31 cellular contexts compared by ENCODE assay signal in genomic region chr1:204314893-204315735, GRCh38. TPM values are rescaled to one million over a fixed set of nuclear protein-coding genes. Genes with fewer than 3 reads are reported as not detected.
A peak's percentile ranks its signal among the peaks of the same experiment; 100 is the strongest.
DNase-seq lines count a peak whose midpoint lies in the region; ATAC-seq, FAIRE-seq and TF ChIP-seq lines count a peak whose summit lies in the region.
"Had no signal": no experiment of that assay in that cellular context is flagged by ENCODE, and none has a peak within 500 bp of the region (broad histone marks: within the 10 kb centered on the region; RNA-seq: fewer than 3 reads in every experiment).

No MANE protein-coding gene starts in this region.

- no peak for TF ChIP-seq EP300 in K562 (IDR thresholded peaks at IDR 0.05; ENCODE audit: low read length)
- TF ChIP-seq EP300 in stomach (IDR thresholded peaks at IDR 0.05), result no peak

- DNase-seq in left cardiac atrium, result no peak
- no peak for DNase-seq in Right ventricle myocardium inferior (ENCODE audit: missing footprints)
- no peak for DNase-seq in K562 (ENCODE audit: extremely low read depth in 1 of 4, low spot score in 3 of 4)
- DNase-seq in mesothelial cell of epicardium (ENCODE audit: low spot score in 2 of 2, unreplicated experiment in 2 of 2), result no peak
- no peak for DNase-seq in stomach
- DNase-seq in A172 (ENCODE audit: low spot score), result no peak
- DNase-seq: activated CD4-positive, alpha-beta memory T cell treated with anti-CD3 and anti-CD28 coated beads, Interleukin-2, amount 10 ng/mL, durations not matched to agents 7 days and 5 days; activated CD4-positive, alpha-beta T cell treated with anti-CD3 and anti-CD28 coated beads for 1 hour; activated CD8-positive, alpha-beta memory T cell treated with anti-CD3 and anti-CD28 coated beads, Interleukin-2, amount 50 U/mL, for 48 hours; DND-41; hippocampal formation; immature natural killer cell; left ventricle myocardium superior; MV-4-11; NCI-H2227 treated with DMSO at 0.1 percent for 48 hours; stimulated activated CD4-positive, alpha-beta T cell treated with anti-CD3 and anti-CD28 coated beads, Interleukin-4, amount 100 ng/mL, for 24 hours had no signal

- peaks cover 0 to 12% of the 10 kb centered on the region in 2 experiments; a peak in 3 of 5 replicates for H3K4me1 ChIP-seq in K562 (replicated peaks in 1 of 2; ENCODE audit: control insufficient read depth in 2 of 2, insufficient read depth in 2 of 2, low read length in 2 of 2)
- peaks cover 8 to 50% (median 39%) of the 10 kb centered on the region in 4 donors for H3K4me1 ChIP-seq in stomach
- H3K4me1 ChIP-seq: ascending aorta had no signal

- FAIRE-seq in K562 (lab: Jason Lieb, UNC), result no peak
- FAIRE-seq: endometrium, frontal cortex, TTC549 had no signal

- BruUV-seq in K562 (replicated peaks; lab: Mats Ljungman, UMichigan), result no TSS peak

- H3K4me3 ChIP-seq in K562 (no peak overlapping the region), stomach (no peak overlapping the region)
- H3K4me3 ChIP-seq: ascending aorta, right atrium auricular region had no signal

- in situ Hi-C loops in K562 (cut with MboI), result no loop called here

- H3K4me2 ChIP-seq in K562 (ENCODE audit: insufficient read depth, low read length), result no peak overlapping the region
- H3K4me2 ChIP-seq: KMS-11 had no signal

- H3K36me3 Mint-ChIP-seq in mesothelial cell of epicardium, result no peaks in the 10 kb centered on the region
- H3K36me3 Mint-ChIP-seq: immature natural killer cell; natural killer cell treated with Interleukin-12 subunit alpha and Interleukin-12 subunit beta and Interleukin-15 and Interleukin-18, amount 100 ng/mL, for 72 hours; stimulated activated memory B cell treated with anti-CD40 and anti-IgM and Interleukin-4, amounts not matched to agents 10 μg/mL and 1 μg/mL and 100 μg/mL, for 72 hours; T-cell had no signal

- no peak overlapping the region for H3K27ac ChIP-seq in K562 (ENCODE audit: extremely low read depth, low read depth, low read length)
- H3K27ac ChIP-seq in stomach, result peak overlapping the region in 3 of 5 donors; percentile 22 to 39 (median 32)
- H3K27ac ChIP-seq: ascending aorta, KMS-11, right atrium auricular region had no signal

- H3K4me3 Mint-ChIP-seq in mesothelial cell of epicardium, result peak overlapping the region; percentile 61
- H3K4me3 Mint-ChIP-seq: activated CD4-positive, alpha-beta memory T cell treated with anti-CD3 and anti-CD28 coated beads, Interleukin-2, amount 10 ng/mL, durations not matched to agents 7 days and 5 days; dendritic cell treated with granulocyte-macrophage colony-stimulating factor and Interleukin-4, amounts not matched to agents 40 ng/mL and 50 ng/mL, for 4 days; immature natural killer cell; natural killer cell treated with Interleukin-12 subunit alpha and Interleukin-12 subunit beta and Interleukin-15 and Interleukin-18, amount 100 ng/mL, for 72 hours; stimulated activated memory B cell treated with anti-CD40 and anti-IgM and Interleukin-4, amounts not matched to agents 10 μg/mL and 1 μg/mL and 100 μg/mL, for 72 hours had no signal

- intact Hi-C loops in left cardiac atrium (cut with DNase I) (no loop called here), Right ventricle myocardium inferior (cut with DNase I) (no loop called here), K562 (cut with micrococcal nuclease) (no loop called here), stomach (cut with DNase I; ENCODE audit: low total_unique reads) (no loop called here)

- WGBS in K562 (ENCODE audit: insufficient coverage, low coverage, missing lambda C conversion rate), result under 1% methylated on average over 12 of the region's 12 CpGs
- 69 to 78% (median 71%) methylated on average over 12 of the region's 12 CpGs for WGBS in stomach, 5 donors

- peaks cover 34 to 69% of the 10 kb centered on the region in 2 experiments for H3K27me3 ChIP-seq in K562 (ENCODE audit: control insufficient read depth in 2 of 2, insufficient read depth in 2 of 2, low read length in 2 of 2)
- H3K27me3 ChIP-seq in stomach, result no peaks in the 10 kb centered on the region
- H3K27me3 ChIP-seq: ascending aorta, right atrium auricular region had no signal

- H3K36me3 ChIP-seq in K562 (ENCODE audit: control insufficient read depth, insufficient read depth, low read length) (no peaks in the 10 kb centered on the region), stomach (no peaks in the 10 kb centered on the region)
- H3K36me3 ChIP-seq: ascending aorta, right atrium auricular region had no signal

- TF ChIP-seq CTCF in K562 (IDR thresholded peaks at IDR 0.05 in 2 of 3, conservative IDR thresholded peaks at IDR 0.05 in 1 of 3; ENCODE audit: insufficient read depth in 2 of 3, low read depth in 1 of 3, low read length in 3 of 3) (no peak), mesothelial cell of epicardium (IDR thresholded peaks at IDR 0.05; ENCODE audit: unreplicated experiment) (no peak), stomach (IDR thresholded peaks at IDR 0.05) (no peak)

- H3K27ac Mint-ChIP-seq in mesothelial cell of epicardium, result peak overlapping the region; percentile 97
- H3K27ac Mint-ChIP-seq: activated CD4-positive, alpha-beta memory T cell treated with anti-CD3 and anti-CD28 coated beads, Interleukin-2, amount 10 ng/mL, durations not matched to agents 7 days and 5 days; activated naive CD8-positive, alpha-beta T cell; activated T-helper 2 cell treated with anti-CD3 and anti-CD28 coated beads, Interferon-gamma antibody, Interleukin-2, Interleukin-4, amounts not matched to agents 10 μg/mL and 5 μg/mL and 100 μg/mL, durations not matched to agents 14 hours and 24 hours and 36 hours; dendritic cell treated with granulocyte-macrophage colony-stimulating factor and Interleukin-4, amounts not matched to agents 40 ng/mL and 50 ng/mL, for 4 days; immature natural killer cell; natural killer cell treated with Interleukin-12 subunit alpha and Interleukin-12 subunit beta and Interleukin-15 and Interleukin-18, amount 100 ng/mL, for 72 hours had no signal

- CTCF ChIA-PET in K562 (lab: Yijun Ruan, JAX; ENCODE audit: low intra/inter-chr PET ratio), result no interaction called here

- no peaks in the 10 kb centered on the region for H3K9me3 Mint-ChIP-seq in mesothelial cell of epicardium
- H3K9me3 Mint-ChIP-seq: activated CD4-positive, alpha-beta memory T cell treated with anti-CD3 and anti-CD28 coated beads, Interleukin-2, amount 10 ng/mL, durations not matched to agents 7 days and 5 days; activated T-helper 2 cell treated with anti-CD3 and anti-CD28 coated beads, Interferon-gamma antibody, Interleukin-2, Interleukin-4, amounts not matched to agents 10 μg/mL and 5 μg/mL and 100 μg/mL, durations not matched to agents 14 hours and 24 hours and 36 hours; dendritic cell treated with granulocyte-macrophage colony-stimulating factor and Interleukin-4, amounts not matched to agents 40 ng/mL and 50 ng/mL, for 4 days; immature natural killer cell; natural killer cell treated with Interleukin-12 subunit alpha and Interleukin-12 subunit beta and Interleukin-15 and Interleukin-18, amount 100 ng/mL, for 72 hours; stimulated activated memory B cell treated with anti-CD40 and anti-IgM and Interleukin-4, amounts not matched to agents 10 μg/mL and 1 μg/mL and 100 μg/mL, for 72 hours; T-cell had no signal

- TF ChIP-seq POLR2A in K562 (conservative IDR thresholded peaks at IDR 0.05) (no peak), stomach (IDR thresholded peaks at IDR 0.05) (no peak)

- H3K27me3 Mint-ChIP-seq in mesothelial cell of epicardium (ENCODE audit: low read depth), result no peaks in the 10 kb centered on the region

- no peak overlapping the region for H3K9ac ChIP-seq in K562 (ENCODE audit: insufficient read depth in 1 of 2, low read depth in 2 of 2, low read length in 2 of 2)
- H3K9ac ChIP-seq: KMS-11 had no signal

- ATAC-seq in left cardiac atrium (peak; percentile 10 to 20), Right ventricle myocardium inferior (no peak), K562 (no peak), GM21619 (IDR thresholded peaks at IDR 0.05; ENCODE audit: unreplicated experiment) (no peak), GM19395 (IDR thresholded peaks at IDR 0.05; ENCODE audit: unreplicated experiment) (no peak)
- ATAC-seq: left ventricle myocardium superior; natural killer cell treated with Interleukin-12 subunit alpha and Interleukin-12 subunit beta and Interleukin-15 and Interleukin-18, amount 100 ng/mL, for 72 hours; stimulated activated memory B cell treated with anti-CD40 and anti-IgM and Interleukin-4, amounts not matched to agents 10 μg/mL and 1 μg/mL and 100 μg/mL, for 72 hours; T-cell had no signal

- H3K9me3 ChIP-seq in K562 (replicated peaks; ENCODE audit: control insufficient read depth, insufficient read depth, low read depth, low read length) (no peaks in the 10 kb centered on the region), stomach (no peaks in the 10 kb centered on the region)
- H3K9me3 ChIP-seq: ascending aorta, right atrium auricular region had no signal

- no peak overlapping the region for H2AFZ ChIP-seq in K562 (ENCODE audit: low read depth, low read length)

- no peak for TF ChIP-seq RAD21 in K562 (CRISPR knock-in tag; conservative IDR thresholded peaks at IDR 0.05 in 1 of 2, IDR thresholded peaks at IDR 0.05 in 1 of 2)

- H4K20me1 ChIP-seq in K562 (replicated peaks; ENCODE audit: control insufficient read depth, insufficient read depth, low read length), result no peaks in the 10 kb centered on the region

- POLR2A ChIA-PET in K562 (lab: Yijun Ruan, JAX), result interaction anchor here (0.8 to 2.8 kb wide), 5 partner anchors 12 to 135 kb away, joined by 3 to 8 read pairs (median 3); no protein-coding TSS in a partner anchor

- peaks cover 73% of the 10 kb centered on the region for H3K4me1 Mint-ChIP-seq in mesothelial cell of epicardium
- H3K4me1 Mint-ChIP-seq: activated CD4-positive, alpha-beta memory T cell treated with anti-CD3 and anti-CD28 coated beads, Interleukin-2, amount 10 ng/mL, durations not matched to agents 7 days and 5 days; immature natural killer cell had no signal

- H3K9me1 ChIP-seq in K562 (ENCODE audit: control insufficient read depth, insufficient read depth, low read length), result peaks cover 2% of the 10 kb centered on the region

- no peaks in the 10 kb centered on the region for H3K79me2 ChIP-seq in K562 (ENCODE audit: control insufficient read depth, insufficient read depth, low read length)

RNA-seq across cellular contexts. Expression of gene PLEKHA6, which starts 44.6 kb away (rescaled TPM):
- 10 to 100 TPM; 14.1 to 19.8 TPM for total RNA-seq in left cardiac atrium
- 18.7 TPM for total RNA-seq in Right ventricle myocardium inferior
- 0.09 and 0.14 TPM in 2 replicates for total RNA-seq in K562 (2011; cell fraction: chromatin; rRNA removed; ENCODE audit: low replicate concordance)
- 0.17 TPM in 1 of 2 replicates, not detected in the other for total RNA-seq in K562 (2011; cell fraction: nucleolus; rRNA removed)
- total RNA-seq in K562 (2011; cell fraction: nucleoplasm; rRNA removed), result 0.15 TPM in 1 of 2 replicates, not detected in the other
- total RNA-seq in K562 (2014; rRNA removed), result not detected in 2 replicates
- not detected in 2 replicates for total RNA-seq in K562 (2014; rRNA removed; fragmentation: Illumina TruSeq; extraction: Trizol)
- 0.04 and 0.34 TPM in 2 replicates for total RNA-seq in K562 (2015; rRNA removed; fragmentation: Illumina TruSeq; extraction: Trizol)
- total RNA-seq in K562 (2021), result 0.29 and 0.33 TPM in 2 replicates
- 0.01 TPM in 2 replicates for polyA plus RNA-seq in K562 (2011; rRNA removed)
- 0.01 TPM in 1 of 2 replicates, not detected in the other for polyA plus RNA-seq in K562 (2011; cell fraction: cytosol; rRNA removed)
- 0.06 and 0.24 TPM in 2 replicates for polyA plus RNA-seq in K562 (2011; cell fraction: nucleus; rRNA removed)
- 0.21 and 0.35 TPM in 2 replicates for polyA plus RNA-seq in K562 (2012)
- not detected in 2 replicates for polyA plus RNA-seq in K562 (2014; fragmentation: Illumina TruSeq; extraction: Trizol)
- polyA plus RNA-seq in K562 (2014; fragmentation: Nextera tagmentation; extraction: Ambion mirVana), result under 1 TPM in 1 of 2 experiments, not detected in 1; under 0.01 TPM
- polyA plus RNA-seq in K562 (2014; rRNA removed), result 0.01 TPM in 1 of 2 replicates, not detected in the other
- 0.04 and 0.06 TPM in 2 replicates for polyA minus RNA-seq in K562 (2011; rRNA and poly(A)+ RNA removed)
- not detected in 2 replicates for polyA minus RNA-seq in K562 (2011; cell fraction: cytosol; rRNA and poly(A)+ RNA removed)
- under 0.01 and 0.11 TPM in 2 replicates for polyA minus RNA-seq in K562 (2011; cell fraction: nucleus; rRNA and poly(A)+ RNA removed)
- 29.7 to 34.0 TPM (median 32.2 TPM) in 3 replicates for total RNA-seq in mesothelial cell of epicardium
- 10 to 100 TPM; 12.5 to 97.9 (median 39.1) TPM for total RNA-seq in stomach
- 10 to 100 TPM in 2 of 3 donors, 1 to 10 TPM in 1; 6.4 to 37.5 (median 32.1) TPM for polyA plus RNA-seq in stomach
- 0.02 and 0.17 TPM in 2 replicates for total RNA-seq in A172 (2014; rRNA removed; shearing (Covaris generic))
- total RNA-seq: activated CD4-positive, alpha-beta memory T cell treated with anti-CD3 and anti-CD28 coated beads, Interleukin-2, amount 10 ng/mL, durations not matched to agents 7 days and 5 days; SK-MEL-5 had no signal
- polyA plus RNA-seq: immature natural killer cell had no signal

Comparison
In these comparisons a context has a peak if more than half of its experiments do, and no peak if none do; other contexts are left out.
1. ATAC-seq: peak in left cardiac atrium (2 of 2); none in Right ventricle myocardium inferior (single experiment), K562 (single experiment), GM21619 (single experiment) and GM19395 (single experiment).
2. RNA of gene PLEKHA6, which starts 44.6 kb away (total RNA-seq): 12.5 to 97.9 TPM in stomach, 29.7 to 34.0 TPM in mesothelial cell of epicardium, 14.1 to 19.8 TPM in left cardiac atrium and 18.7 TPM in Right ventricle myocardium inferior (single experiment); 0.04 to 0.34 TPM in K562 and 0.02 to 0.17 TPM in A172; every median in the first group is over 10 times any median in the second.